Comparison of ENCODE assay signal across 14 cellular contexts in the genomic region with DNA sequence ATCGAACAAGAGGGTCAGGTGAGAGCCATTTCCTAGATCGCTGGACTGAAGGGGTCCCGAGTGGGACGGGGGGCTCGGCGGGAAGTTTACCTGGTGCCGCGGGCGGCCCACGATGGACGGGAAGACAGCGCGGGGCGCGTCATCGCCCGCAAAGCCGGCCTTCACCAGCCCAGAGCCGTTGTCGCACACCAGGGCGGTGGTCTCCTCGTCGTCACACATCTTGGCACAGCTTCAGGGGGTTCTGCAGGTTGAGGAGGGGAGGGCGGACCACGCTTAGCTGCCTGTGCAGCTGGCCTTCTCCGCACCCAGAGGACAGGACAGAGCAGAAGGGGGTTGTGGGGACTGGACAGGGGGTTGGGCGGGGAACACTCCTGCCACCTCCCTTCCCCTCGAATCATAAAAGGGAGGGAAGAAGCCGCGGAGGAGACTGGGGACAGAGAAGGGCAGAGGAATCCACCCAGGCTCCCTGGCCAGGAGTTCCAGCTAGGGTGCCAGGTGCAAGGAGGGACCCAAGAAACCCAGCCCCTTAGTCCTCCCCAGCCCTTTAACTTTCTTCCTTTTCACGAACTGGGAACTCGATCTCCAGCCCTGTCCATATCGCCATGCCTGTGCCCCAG. TPM values are rescaled to one million over a fixed set of nuclear protein-coding genes. Genes with fewer than 3 reads are reported as not detected.
DNase-seq lines count a peak whose midpoint lies in the region; ATAC-seq, FAIRE-seq and TF ChIP-seq lines count a peak whose summit lies in the region.
"Had no signal": no experiment of that assay in that cellular context is flagged by ENCODE, and none has a peak within 500 bp of the region (broad histone marks: within the 10 kb centered on the region; RNA-seq: fewer than 3 reads in every experiment).

No MANE protein-coding gene starts in this region.

- H3K9me3 Mint-ChIP-seq in WTC11, result no peaks in the 10 kb centered on the region
- H3K9me3 Mint-ChIP-seq: activated naive CD4-positive, alpha-beta T cell treated with anti-CD3 and anti-CD28 coated beads, Interleukin-2, amount 50 U/mL, for 24 hours; dendritic cell treated with granulocyte-macrophage colony-stimulating factor and Interleukin-4, amounts not matched to agents 40 ng/mL and 50 ng/mL, for 4 days; memory B cell had no signal

- peak overlapping the region; percentile 71 for H3K4me3 Mint-ChIP-seq in WTC11
- H3K4me3 Mint-ChIP-seq: activated naive CD4-positive, alpha-beta T cell treated with anti-CD3 and anti-CD28 coated beads, Interleukin-2, amount 50 U/mL, for 24 hours; dendritic cell treated with granulocyte-macrophage colony-stimulating factor and Interleukin-4, amounts not matched to agents 40 ng/mL and 50 ng/mL, for 4 days; memory B cell had no signal

- H3K4me2 ChIP-seq in parathyroid adenoma (ENCODE audit: low read length), result peak overlapping the region; percentile 53

- H2AFZ ChIP-seq in parathyroid adenoma, result peak overlapping the region; percentile 56

- H3K9ac ChIP-seq in parathyroid adenoma, result no peak overlapping the region

- intact Hi-C loops in A673 (cut with micrococcal nuclease; ENCODE audit: unreplicated experiment), result no loop called here

- ATAC-seq in WTC11, result peak; percentile 13

- no peaks in the 10 kb centered on the region for H3K36me3 Mint-ChIP-seq in WTC11
- H3K36me3 Mint-ChIP-seq: activated naive CD4-positive, alpha-beta T cell treated with anti-CD3 and anti-CD28 coated beads, Interleukin-2, amount 50 U/mL, for 24 hours; memory B cell had no signal

- CTCF ChIA-PET in WTC11 (lab: Charles Lee), result no interaction called here
- CTCF ChIA-PET in A673 (lab: Charles Lee), result no interaction called here

- peaks cover 8% of the 10 kb centered on the region for H3K4me1 Mint-ChIP-seq in WTC11
- H3K4me1 Mint-ChIP-seq: memory B cell had no signal

- H3K4me1 ChIP-seq in right atrium auricular region (peaks cover 0 to 8% of the 10 kb centered on the region in 2 donors), parathyroid adenoma (peaks cover 18% of the 10 kb centered on the region), A673 (ENCODE audit: insufficient read depth, low read length, poor library complexity, severe bottlenecking) (peaks cover 2% of the 10 kb centered on the region)

- no TSS peak for BruUV-seq in A673 (replicated peaks; lab: Mats Ljungman, UMichigan)

- no peak overlapping the region for H3K27ac Mint-ChIP-seq in WTC11
- H3K27ac Mint-ChIP-seq: activated naive CD4-positive, alpha-beta T cell treated with anti-CD3 and anti-CD28 coated beads, Interleukin-2, amount 50 U/mL, for 24 hours; dendritic cell treated with granulocyte-macrophage colony-stimulating factor and Interleukin-4, amounts not matched to agents 40 ng/mL and 50 ng/mL, for 4 days; memory B cell had no signal

- H3K9me3 ChIP-seq in right atrium auricular region, result no peaks in the 10 kb centered on the region
- no peaks in the 10 kb centered on the region for H3K9me3 ChIP-seq in parathyroid adenoma (ENCODE audit: control insufficient read depth, low read length)
- no peaks in the 10 kb centered on the region for H3K9me3 ChIP-seq in A673 (ENCODE audit: low read depth, low read length, poor library complexity, severe bottlenecking)

- no peaks in the 10 kb centered on the region for H3K79me2 ChIP-seq in parathyroid adenoma

- H3K27me3 ChIP-seq in right atrium auricular region (no peaks in the 10 kb centered on the region), parathyroid adenoma (ENCODE audit: control insufficient read depth, insufficient read depth, low read length) (no peaks in the 10 kb centered on the region), A673 (replicated peaks; ENCODE audit: insufficient read depth, low read depth, low read length, poor library complexity) (peaks cover 87% of the 10 kb centered on the region)

- H3K27ac ChIP-seq in right atrium auricular region, result peak overlapping the region; percentile 85 to 95
- no peak overlapping the region for H3K27ac ChIP-seq in parathyroid adenoma
- H3K27ac ChIP-seq in A673 (ENCODE audit: low read depth, low read length, poor library complexity, severe bottlenecking), result no peak overlapping the region

- peak overlapping the region; percentile 57 to 68 for H3K4me3 ChIP-seq in right atrium auricular region
- no peak overlapping the region for H3K4me3 ChIP-seq in parathyroid adenoma (ENCODE audit: low read depth, low read length)
- no peak overlapping the region for H3K4me3 ChIP-seq in A673 (ENCODE audit: low read depth, low read length, poor library complexity, severe bottlenecking)

- no peak for FAIRE-seq in RCC 7860 (lab: Jason Lieb, UNC)

- POLR2A ChIA-PET in WTC11 (lab: Charles Lee) (no interaction called here), A673 (lab: Charles Lee; ENCODE audit: low non-redundant PET) (no interaction called here)

- peaks cover 39% of the 10 kb centered on the region for H3K27me3 Mint-ChIP-seq in WTC11 (ENCODE audit: low read depth)

- peak; percentile 16 for DNase-seq in GM03348 (ENCODE audit: low spot score)
- DNase-seq in WTC11 (ENCODE audit: low spot score), result no peak
- DNase-seq in right atrium auricular region (ENCODE audit: low spot score), result no peak
- no peak for DNase-seq in A673 (ENCODE audit: low spot score)
- DNase-seq in GM20000 (ENCODE audit: low spot score), result no peak
- DNase-seq in RCC 7860 (ENCODE audit: low spot score), result no peak
- no peak for DNase-seq in cerebellum (ENCODE audit: low spot score)
- DNase-seq: OCI-M1 had no signal

- TF ChIP-seq CTCF in WTC11 (IDR thresholded peaks at IDR 0.05) (no peak), right atrium auricular region (IDR thresholded peaks at IDR 0.05) (no peak), parathyroid adenoma (IDR thresholded peaks at IDR 0.05) (no peak), A673 (conservative IDR thresholded peaks at IDR 0.05; ENCODE audit: low read depth, low read length) (no peak), GM20000 (IDR thresholded peaks at IDR 0.05; ENCODE audit: extremely low read depth, missing control alignments) (no peak)

- H3K36me3 ChIP-seq in right atrium auricular region (peaks cover 47% of the 10 kb centered on the region), parathyroid adenoma (ENCODE audit: control insufficient read depth, insufficient read depth, low read length) (no peaks in the 10 kb centered on the region), A673 (ENCODE audit: insufficient read depth, low read length, poor library complexity, severe bottlenecking) (no peaks in the 10 kb centered on the region)

TF ChIP-seq in WTC11, 78 proteins besides CTCF, POLR2A, EP300 and RAD21:
- TF ChIP-seq, protein P1, sequence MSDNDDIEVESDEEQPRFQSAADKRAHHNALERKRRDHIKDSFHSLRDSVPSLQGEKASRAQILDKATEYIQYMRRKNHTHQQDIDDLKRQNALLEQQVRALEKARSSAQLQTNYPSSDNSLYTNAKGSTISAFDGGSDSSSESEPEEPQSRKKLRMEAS (CRISPR knock-in tag; IDR thresholded peaks at IDR 0.05), result peak; percentile 6; the same call in 1 of the 2 replicates
- TF ChIP-seq NFATC4 (CRISPR knock-in tag; IDR thresholded peaks at IDR 0.05) (no peak), RORB (CRISPR knock-in tag; IDR thresholded peaks at IDR 0.05) (no peak), ZNF232 (CRISPR knock-in tag; IDR thresholded peaks at IDR 0.05) (no peak)
TF ChIP-seq in WTC11: peak in this region for 1.

RNA-seq across cellular contexts. Expression of a gene that starts 0.7 kb away (rescaled TPM):
- total RNA-seq in WTC11 (2021) (11.4 to 12.6 TPM (median 12.5 TPM) in 3 replicates), right atrium auricular region (over 10,000 TPM in 1 of 2 donors, 1,000 to 10,000 TPM in 1; 8,662 to 10,302 TPM), A673 (2021) (not detected in 2 replicates), cerebellum (4.7 TPM)
- total RNA-seq: glomerular endothelial cell had no signal

RNA-seq across cellular contexts. Expression of a gene that starts 39.9 kb away (rescaled TPM):
- total RNA-seq in WTC11 (2021) (0.14 to 0.22 TPM (median 0.21 TPM) in 3 replicates), right atrium auricular region (10 to 100 TPM; 13.6 to 42.3 TPM), A673 (2021) (not detected in 2 replicates), cerebellum (9.6 TPM)
- total RNA-seq: glomerular endothelial cell, LHCN-M2 had no signal

Comparison
In these comparisons a context has a peak if more than half of its experiments do, and no peak if none do; other contexts are left out.
1. H3K27ac ChIP-seq: peak in right atrium auricular region (2 of 2); none in parathyroid adenoma (single experiment) and A673 (single experiment).
2. H3K4me3 ChIP-seq: peak in right atrium auricular region (2 of 2); none in parathyroid adenoma (single experiment) and A673 (single experiment).
3. RNA of a gene that starts 0.7 kb away (total RNA-seq): 8,662 to 10,302 TPM in right atrium auricular region; 11.4 to 12.6 TPM in WTC11, 4.7 TPM in cerebellum (single experiment) and not detected in A673; every median in the first group is over 100 times any median in the second.